24 cellular contexts compared by ENCODE assay signal in genomic region chr5:176317534-176318374, GRCh38. TPM values are rescaled to one million over a fixed set of nuclear protein-coding genes. Genes with fewer than 3 reads are reported as not detected.
A peak's percentile ranks its signal among the peaks of the same experiment; 100 is the strongest.
DNase-seq lines count a peak whose midpoint lies in the region; ATAC-seq and TF ChIP-seq lines count a peak whose summit lies in the region.
"Had no signal": no experiment of that assay in that cellular context is flagged by ENCODE, and none has a peak within 500 bp of the region (broad histone marks: within the 10 kb centered on the region; RNA-seq: fewer than 3 reads in every experiment).

No MANE protein-coding gene starts in this region.

- DNase-seq in activated T-cell treated with anti-CD3 and anti-CD28 coated beads, Interleukin-2, amount 50 U/mL, for 72 hours, result no peak
- no peak for DNase-seq in activated T-cell treated with anti-CD3 and anti-CD28 coated beads, Interleukin-2, amount 50 U/mL, for 1 hour
- no peak for DNase-seq in left lung
- DNase-seq in upper lobe of right lung, result no peak
- DNase-seq in activated CD4-positive, CD25-positive, alpha-beta regulatory T cell (lab: John Stamatoyannopoulos, UW), result no peak
- no peak for DNase-seq in activated CD8-positive, alpha-beta memory T cell treated with anti-CD3 and anti-CD28 coated beads, Interleukin-2, amount 10 ng/mL, durations not matched to agents 7 days and 5 days
- no peak for DNase-seq in left ventricle myocardium inferior
- DNase-seq: 8988T, COR-L47, HCEC 1CT, NCI-H1092, NCI-H1436, NCI-H187, NCI-H2081 treated with DMSO at 0.1 percent for 48 hours, NCI-H2171, NCI-H226, NCI-H510A, NCI-H69, Right ventricle myocardium superior, RPMI8226 had no signal

- H3K36me3 Mint-ChIP-seq in activated T-cell treated with anti-CD3 and anti-CD28 coated beads, Interleukin-2, amount 50 U/mL, for 72 hours (ENCODE audit: insufficient read depth in 2 of 2), result peaks cover 0 to 4% of the 10 kb centered on the region in 2 donors
- peaks cover 62% of the 10 kb centered on the region for H3K36me3 Mint-ChIP-seq in activated T-helper 17 cell treated with anti-CD3 and anti-CD28 coated beads, Interleukin-2, amount 50 U/mL, for 72 hours (ENCODE audit: low read depth)
- H3K36me3 Mint-ChIP-seq in activated CD8-positive, alpha-beta memory T cell treated with anti-CD3 and anti-CD28 coated beads, Interleukin-2, amount 10 ng/mL, durations not matched to agents 7 days and 5 days, result peaks cover 21% of the 10 kb centered on the region

- H3K4me3 Mint-ChIP-seq in activated T-cell treated with anti-CD3 and anti-CD28 coated beads, Interleukin-2, amount 50 U/mL, for 72 hours, result no peak overlapping the region
- no peak overlapping the region for H3K4me3 Mint-ChIP-seq in activated T-helper 17 cell treated with anti-CD3 and anti-CD28 coated beads, Interleukin-2, amount 50 U/mL, for 72 hours
- H3K4me3 Mint-ChIP-seq in activated CD8-positive, alpha-beta memory T cell treated with anti-CD3 and anti-CD28 coated beads, Interleukin-2, amount 10 ng/mL, durations not matched to agents 7 days and 5 days, result no peak overlapping the region
- H3K4me3 Mint-ChIP-seq: IgD-negative memory B cell had no signal

- H3K27me3 ChIP-seq in left lung (no peaks in the 10 kb centered on the region), upper lobe of right lung (no peaks in the 10 kb centered on the region), left ventricle myocardium inferior (ENCODE audit: low read depth) (no peaks in the 10 kb centered on the region)
- H3K27me3 ChIP-seq: SJSA1 had no signal

- H3K36me3 ChIP-seq in left lung (peaks cover 0 to 36% of the 10 kb centered on the region in 2 donors), upper lobe of right lung (peaks cover 30% of the 10 kb centered on the region), left ventricle myocardium inferior (peaks cover 33% of the 10 kb centered on the region)
- H3K36me3 ChIP-seq: SJSA1 had no signal

- CTCF ChIA-PET in activated CD8-positive, alpha-beta memory T cell treated with anti-CD3 and anti-CD28 coated beads, Interleukin-2, amount 10 ng/mL, durations not matched to agents 7 days and 5 days (lab: Charles Lee), result no interaction called here

- H3K9me3 ChIP-seq in left lung (no peaks in the 10 kb centered on the region), upper lobe of right lung (no peaks in the 10 kb centered on the region), left ventricle myocardium inferior (replicated peaks) (no peaks in the 10 kb centered on the region)
- H3K9me3 ChIP-seq: SJSA1 had no signal

- H3K27ac Mint-ChIP-seq in activated T-cell treated with anti-CD3 and anti-CD28 coated beads, Interleukin-2, amount 50 U/mL, for 72 hours, result peak overlapping the region; percentile 38
- peak overlapping the region; percentile 19 for H3K27ac Mint-ChIP-seq in activated T-helper 17 cell treated with anti-CD3 and anti-CD28 coated beads, Interleukin-2, amount 50 U/mL, for 72 hours
- no peak overlapping the region for H3K27ac Mint-ChIP-seq in activated CD8-positive, alpha-beta memory T cell treated with anti-CD3 and anti-CD28 coated beads, Interleukin-2, amount 10 ng/mL, durations not matched to agents 7 days and 5 days
- H3K27ac Mint-ChIP-seq: IgD-negative memory B cell had no signal

- no peaks in the 10 kb centered on the region for H3K4me1 Mint-ChIP-seq in activated T-cell treated with anti-CD3 and anti-CD28 coated beads, Interleukin-2, amount 50 U/mL, for 72 hours (ENCODE audit: low read depth)
- no peaks in the 10 kb centered on the region for H3K4me1 Mint-ChIP-seq in activated T-helper 17 cell treated with anti-CD3 and anti-CD28 coated beads, Interleukin-2, amount 50 U/mL, for 72 hours
- H3K4me1 Mint-ChIP-seq in activated CD8-positive, alpha-beta memory T cell treated with anti-CD3 and anti-CD28 coated beads, Interleukin-2, amount 10 ng/mL, durations not matched to agents 7 days and 5 days, result no peaks in the 10 kb centered on the region
- H3K4me1 Mint-ChIP-seq: IgD-negative memory B cell had no signal

- intact Hi-C loops in left lung (cut with DNase I), result no loop called here
- intact Hi-C loops in upper lobe of right lung (cut with DNase I), result no loop called here
- intact Hi-C loops in left ventricle myocardium inferior (cut with micrococcal nuclease), result no loop called here

- H3K27me3 Mint-ChIP-seq in activated T-cell treated with anti-CD3 and anti-CD28 coated beads, Interleukin-2, amount 50 U/mL, for 72 hours (ENCODE audit: low read depth), result no peaks in the 10 kb centered on the region
- H3K27me3 Mint-ChIP-seq in activated T-helper 17 cell treated with anti-CD3 and anti-CD28 coated beads, Interleukin-2, amount 50 U/mL, for 72 hours, result no peaks in the 10 kb centered on the region
- H3K27me3 Mint-ChIP-seq in activated CD8-positive, alpha-beta memory T cell treated with anti-CD3 and anti-CD28 coated beads, Interleukin-2, amount 10 ng/mL, durations not matched to agents 7 days and 5 days, result no peaks in the 10 kb centered on the region
- H3K27me3 Mint-ChIP-seq: IgD-negative memory B cell had no signal

- no peak for ATAC-seq in activated T-cell treated with anti-CD3 and anti-CD28 coated beads, Interleukin-2, amount 50 U/mL, for 72 hours (replicated peaks in 1 of 2)
- no peak for ATAC-seq in activated T-helper 17 cell treated with anti-CD3 and anti-CD28 coated beads, Interleukin-2, amount 50 U/mL, for 72 hours (replicated peaks)
- ATAC-seq in left lung, result peak; percentile 44
- no peak for ATAC-seq in upper lobe of right lung
- no peak for ATAC-seq in activated CD8-positive, alpha-beta memory T cell treated with anti-CD3 and anti-CD28 coated beads, Interleukin-2, amount 10 ng/mL, durations not matched to agents 7 days and 5 days

- no peak for TF ChIP-seq CTCF in left lung (IDR thresholded peaks at IDR 0.05)
- TF ChIP-seq CTCF in upper lobe of right lung (IDR thresholded peaks at IDR 0.05), result no peak
- no peak for TF ChIP-seq CTCF in left ventricle myocardium inferior (IDR thresholded peaks at IDR 0.05; ENCODE audit: borderline replicate concordance)

- H3K27ac ChIP-seq in left lung (no peak overlapping the region), upper lobe of right lung (peak overlapping the region; percentile 12), left ventricle myocardium inferior (replicated peaks) (no peak overlapping the region)
- H3K27ac ChIP-seq: KMS-11, SJSA1 had no signal

- no peaks in the 10 kb centered on the region for H3K9me3 Mint-ChIP-seq in activated T-cell treated with anti-CD3 and anti-CD28 coated beads, Interleukin-2, amount 50 U/mL, for 72 hours
- H3K9me3 Mint-ChIP-seq in activated T-helper 17 cell treated with anti-CD3 and anti-CD28 coated beads, Interleukin-2, amount 50 U/mL, for 72 hours, result no peaks in the 10 kb centered on the region
- H3K9me3 Mint-ChIP-seq in activated CD8-positive, alpha-beta memory T cell treated with anti-CD3 and anti-CD28 coated beads, Interleukin-2, amount 10 ng/mL, durations not matched to agents 7 days and 5 days (ENCODE audit: low read depth), result no peaks in the 10 kb centered on the region
- H3K9me3 Mint-ChIP-seq: IgD-negative memory B cell had no signal

- H3K4me3 ChIP-seq in left lung (no peak overlapping the region), upper lobe of right lung (no peak overlapping the region), left ventricle myocardium inferior (no peak overlapping the region)
- H3K4me3 ChIP-seq: SJSA1 had no signal

- H3K4me1 ChIP-seq in left lung (no peaks in the 10 kb centered on the region), upper lobe of right lung (no peaks in the 10 kb centered on the region), left ventricle myocardium inferior (no peaks in the 10 kb centered on the region)
- H3K4me1 ChIP-seq: SJSA1 had no signal

RNA-seq across cellular contexts. Expression of gene KIAA1191, which starts 43.8 kb away (rescaled TPM):
- total RNA-seq in activated T-cell treated with anti-CD3 and anti-CD28 coated beads, Interleukin-2, amount 50 U/mL, for 72 hours, result 10 to 100 TPM; 56.7 to 59.0 TPM
- 10 to 100 TPM; 54.2 to 78.0 TPM for total RNA-seq in activated T-helper 17 cell treated with anti-CD3 and anti-CD28 coated beads, Interleukin-2, amount 50 U/mL, for 72 hours
- total RNA-seq in left lung, result 10 to 100 TPM; 74.5 to 91.7 TPM
- total RNA-seq in upper lobe of right lung, result 92.6 TPM
- total RNA-seq in activated CD8-positive, alpha-beta memory T cell treated with anti-CD3 and anti-CD28 coated beads, Interleukin-2, amount 10 ng/mL, durations not matched to agents 7 days and 5 days, result 10 to 100 TPM; 50.0 to 53.1 TPM
- total RNA-seq in left ventricle myocardium inferior, result 91.6 TPM

RNA-seq across cellular contexts. Expression of gene ARL10, which starts 47.5 kb away (rescaled TPM):
- total RNA-seq in activated T-cell treated with anti-CD3 and anti-CD28 coated beads, Interleukin-2, amount 50 U/mL, for 72 hours, result 10 to 100 TPM in 1 of 2 donors, 1 to 10 TPM in 1; 7.5 to 14.0 TPM
- total RNA-seq in activated T-helper 17 cell treated with anti-CD3 and anti-CD28 coated beads, Interleukin-2, amount 50 U/mL, for 72 hours, result 10 to 100 TPM in 1 of 2 donors, 1 to 10 TPM in 1; 8.7 to 17.3 TPM
- total RNA-seq in left lung (1 to 10 TPM; 6.0 to 8.2 TPM), upper lobe of right lung (7.9 TPM), left ventricle myocardium inferior (6.0 TPM)
- total RNA-seq in activated CD8-positive, alpha-beta memory T cell treated with anti-CD3 and anti-CD28 coated beads, Interleukin-2, amount 10 ng/mL, durations not matched to agents 7 days and 5 days, result 1 to 10 TPM; 6.3 to 9.0 TPM
